17 cellular contexts compared by ENCODE assay signal in genomic region chr11:11722246-11722645, GRCh38.
DNase-seq lines count a peak whose midpoint lies in the region; ATAC-seq lines count a peak whose summit lies in the region.
"Had no signal": no experiment of that assay in that cellular context is flagged by ENCODE, and none has a peak within 500 bp of the region (broad histone marks: within the 10 kb centered on the region; RNA-seq: fewer than 3 reads in every experiment).

No MANE protein-coding gene starts in this region.

- no peak overlapping the region for H3K27ac ChIP-seq in SJCRH30
- H3K27ac ChIP-seq: BLaER1 had no signal

- peak; percentile 61 for DNase-seq in COLO829 (ENCODE audit: low spot score)
- peak; percentile 58 for DNase-seq in SK-MEL-5 (ENCODE audit: low read depth, low spot score)
- peak; percentile 71 for DNase-seq in foreskin melanocyte
- no peak for DNase-seq in SJCRH30
- DNase-seq: 8988T; ACHN; BE2C; C1 segment of cervical spinal cord; Caco-2; Calu3; CD4-positive, alpha-beta memory T cell; CD4-positive, CD25-positive, alpha-beta regulatory T cell; CD8-positive, alpha-beta memory T cell; DMS79 treated with DMSO at 0.1 percent for 48 hours; GF-D8 had no signal

- no peak for ATAC-seq in GM18520 (IDR thresholded peaks at IDR 0.05; ENCODE audit: unreplicated experiment)

- no peak overlapping the region for H3K4me3 ChIP-seq in SJCRH30
- H3K4me3 ChIP-seq: BLaER1 had no signal

- no peaks in the 10 kb centered on the region for H3K36me3 ChIP-seq in SJCRH30
- H3K36me3 ChIP-seq: BE2C, BLaER1 had no signal

- H3K9me3 ChIP-seq in SJCRH30 (replicated peaks) = peaks cover 2% of the 10 kb centered on the region; the same call in 1 of the 2 replicates
- H3K9me3 ChIP-seq: BE2C had no signal

- no peaks in the 10 kb centered on the region for H3K4me1 ChIP-seq in SJCRH30
- H3K4me1 ChIP-seq: BE2C, BLaER1, Caco-2 had no signal

- in situ Hi-C loops in SK-MEL-5 (cut with HindIII; ENCODE audit: low pct_unique_long_range_greater_than_20kb, low sequenced_read_pairs) = no loop called here

- no peaks in the 10 kb centered on the region for H3K27me3 ChIP-seq in SJCRH30
- H3K27me3 ChIP-seq: BE2C, BLaER1 had no signal

Comparison
In these comparisons a context has a peak if more than half of its experiments do, and no peak if none do; other contexts are left out.
1. DNase-seq: peak in COLO829 (single experiment), SK-MEL-5 (single experiment) and foreskin melanocyte (single experiment); none in SJCRH30 (0 of 2).